18 cellular contexts compared by ENCODE assay signal in the genomic region with DNA sequence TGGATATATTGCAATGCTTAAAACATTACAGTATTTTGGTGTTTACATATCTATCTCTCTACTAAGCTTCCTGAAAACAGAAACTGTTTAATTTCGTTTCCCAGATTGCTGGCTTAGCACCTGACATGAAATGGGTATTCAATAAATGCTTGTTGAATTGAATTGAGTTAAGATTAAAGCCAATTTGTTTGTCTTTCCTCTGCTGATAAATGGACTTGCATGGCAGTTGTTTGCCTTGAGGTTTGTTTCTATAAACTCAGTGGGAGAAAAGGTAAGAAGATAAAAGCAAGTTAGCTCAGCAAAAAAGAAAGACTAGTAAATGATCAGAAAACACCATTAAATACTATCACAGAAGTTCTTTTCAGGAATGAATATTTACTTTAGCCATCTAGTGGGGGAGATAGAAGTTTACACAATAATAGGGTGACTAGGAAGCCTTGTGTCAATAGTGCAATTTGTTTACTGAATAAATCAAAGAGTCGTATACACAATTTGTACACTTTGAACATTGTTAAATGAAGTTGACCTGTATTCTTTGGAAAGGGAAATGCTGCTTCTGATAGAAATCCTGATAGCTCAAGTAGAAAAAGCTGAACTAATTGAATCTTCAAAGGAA.
DNase-seq lines count a peak whose midpoint lies in the region; ATAC-seq, FAIRE-seq and TF ChIP-seq lines count a peak whose summit lies in the region.
"Had no signal": no experiment of that assay in that cellular context is flagged by ENCODE, and none has a peak within 500 bp of the region (broad histone marks: within the 10 kb centered on the region; RNA-seq: fewer than 3 reads in every experiment).

No MANE protein-coding gene starts in this region.

- no peak overlapping the region for H3K27ac ChIP-seq in HepG2 (ENCODE audit: extremely low read length, insufficient read depth, low read length)
- H3K27ac ChIP-seq: PC-9, RWPE1 had no signal

- H3K9me3 Mint-ChIP-seq in WTC11: no peaks in the 10 kb centered on the region
- no peaks in the 10 kb centered on the region for H3K9me3 Mint-ChIP-seq in stimulated activated effector memory CD8-positive, alpha-beta T cell treated with anti-CD3 and anti-CD28 coated beads, Interleukin-12 subunit alpha, Interleukin-12 subunit beta, amount 100 ng/mL, for 72 hours

- TF ChIP-seq EP300 in HepG2 (IDR thresholded peaks at IDR 0.05; ENCODE audit: low read depth in 2 of 2, low read length in 2 of 2) (no peak), HepG2 (CRISPR knock-in tag; IDR thresholded peaks at IDR 0.05; ENCODE audit: borderline replicate concordance) (no peak)

- H3K4me1 ChIP-seq in endocrine pancreas (ENCODE audit: control insufficient read depth, insufficient read depth, low read length) (peaks cover 8% of the 10 kb centered on the region), HepG2 (ENCODE audit: insufficient read depth, low read length) (no peaks in the 10 kb centered on the region)

- H4K20me1 ChIP-seq in HepG2 (ENCODE audit: insufficient read depth, low read length): no peaks in the 10 kb centered on the region

- CTCF ChIA-PET in HepG2 (lab: Yijun Ruan, JAX; ENCODE audit: low intra/inter-chr PET ratio, low total read pairs) (no interaction called here), WTC11 (lab: Charles Lee) (no interaction called here)

- no peaks in the 10 kb centered on the region for H3K27me3 Mint-ChIP-seq in WTC11 (ENCODE audit: low read depth)
- H3K27me3 Mint-ChIP-seq: CD4-positive, alpha-beta memory T cell had no signal

- intact Hi-C loops in HepG2 (cut with micrococcal nuclease; ENCODE audit: unreplicated experiment) (no loop called here), Right ventricle myocardium superior (cut with DNase I) (no loop called here)

- no peak for TF ChIP-seq CTCF in HepG2 (CRISPR knock-in tag; IDR thresholded peaks at IDR 0.05)
- TF ChIP-seq CTCF in WTC11 (IDR thresholded peaks at IDR 0.05): no peak

- no peak overlapping the region for H3K4me3 Mint-ChIP-seq in WTC11
- no peak overlapping the region for H3K4me3 Mint-ChIP-seq in stimulated activated effector memory CD8-positive, alpha-beta T cell treated with anti-CD3 and anti-CD28 coated beads, Interleukin-12 subunit alpha, Interleukin-12 subunit beta, amount 100 ng/mL, for 72 hours
- H3K4me3 Mint-ChIP-seq: CD4-positive, alpha-beta memory T cell had no signal

- peaks cover 6% of the 10 kb centered on the region for H3K4me1 Mint-ChIP-seq in WTC11
- H3K4me1 Mint-ChIP-seq in stimulated activated effector memory CD8-positive, alpha-beta T cell treated with anti-CD3 and anti-CD28 coated beads, Interleukin-12 subunit alpha, Interleukin-12 subunit beta, amount 100 ng/mL, for 72 hours: no peaks in the 10 kb centered on the region
- H3K4me1 Mint-ChIP-seq: CD4-positive, alpha-beta memory T cell had no signal

- H3K27me3 ChIP-seq in endocrine pancreas (ENCODE audit: control insufficient read depth, insufficient read depth, low read length): no peaks in the 10 kb centered on the region
- no peaks in the 10 kb centered on the region for H3K27me3 ChIP-seq in HepG2 (ENCODE audit: control insufficient read depth in 1 of 2, insufficient read depth in 2 of 2, low read length in 2 of 2)

- no peaks in the 10 kb centered on the region for H3K36me3 Mint-ChIP-seq in WTC11
- no peaks in the 10 kb centered on the region for H3K36me3 Mint-ChIP-seq in stimulated activated effector memory CD8-positive, alpha-beta T cell treated with anti-CD3 and anti-CD28 coated beads, Interleukin-12 subunit alpha, Interleukin-12 subunit beta, amount 100 ng/mL, for 72 hours
- H3K36me3 Mint-ChIP-seq: CD4-positive, alpha-beta memory T cell had no signal

- POLR2A ChIA-PET in HepG2 (lab: Yijun Ruan, JAX): no interaction called here
- POLR2A ChIA-PET in WTC11 (lab: Charles Lee): no interaction called here

- no peak for TF ChIP-seq RAD21 in HepG2 (CRISPR knock-in tag; IDR thresholded peaks at IDR 0.05)

- no peak for ATAC-seq in HepG2
- ATAC-seq in Right ventricle myocardium superior (ENCODE audit: poor library complexity): no peak
- ATAC-seq in WTC11: no peak
- ATAC-seq in stimulated activated effector memory CD8-positive, alpha-beta T cell treated with anti-CD3 and anti-CD28 coated beads, Interleukin-12 subunit alpha, Interleukin-12 subunit beta, amount 100 ng/mL, for 72 hours: no peak

- in situ Hi-C loops in HepG2 (cut with HindIII; ENCODE audit: extremely low pct_ligation_motif_present, low pct_unique_long_range_greater_than_20kb): no loop called here

- H3K79me2 ChIP-seq in HepG2 (ENCODE audit: insufficient read depth, low read length): no peaks in the 10 kb centered on the region

- TF ChIP-seq POLR2A in HepG2 (IDR thresholded peaks at IDR 0.05; ENCODE audit: insufficient read depth in 1 of 2, low read depth in 2 of 2, low read length in 2 of 2): no peak

- H3K27ac Mint-ChIP-seq in WTC11: no peak overlapping the region
- H3K27ac Mint-ChIP-seq in stimulated activated effector memory CD8-positive, alpha-beta T cell treated with anti-CD3 and anti-CD28 coated beads, Interleukin-12 subunit alpha, Interleukin-12 subunit beta, amount 100 ng/mL, for 72 hours: no peak overlapping the region
- H3K27ac Mint-ChIP-seq: CD4-positive, alpha-beta memory T cell had no signal

- H3K4me2 ChIP-seq in HepG2 (ENCODE audit: low read depth, low read length): no peak overlapping the region
- H3K4me2 ChIP-seq: PC-9 had no signal

- no peak for FAIRE-seq in HepG2 (lab: Jason Lieb, UNC)
- FAIRE-seq: A204.1, H1 had no signal

- H3K4me3 ChIP-seq in endocrine pancreas (ENCODE audit: control insufficient read depth, insufficient read depth, low read length): peak overlapping the region; percentile 22
- H3K4me3 ChIP-seq in HepG2 (replicated peaks in 1 of 3; ENCODE audit: insufficient read depth in 1 of 3, low read depth in 2 of 3, low read length in 3 of 3): no peak overlapping the region
- H3K4me3 ChIP-seq: PC-9 had no signal

- WGBS in HepG2 (ENCODE audit: low lambda C conversion rate): 0% methylated on average over 2 of the region's 2 CpGs

- H2AFZ ChIP-seq in HepG2 (ENCODE audit: low read length): no peak overlapping the region
- H2AFZ ChIP-seq: PC-9 had no signal

- H3K36me3 ChIP-seq in endocrine pancreas (ENCODE audit: control insufficient read depth, insufficient read depth, low read length) (no peaks in the 10 kb centered on the region), HepG2 (replicated peaks in 1 of 2; ENCODE audit: control insufficient read depth in 1 of 2, insufficient read depth in 2 of 2, low read length in 2 of 2) (no peaks in the 10 kb centered on the region)

- DNase-seq in NCI-H2171 treated with DMSO at 0.1 percent for 48 hours (lab: John Stamatoyannopoulos, UW) (peak; percentile 13), NCI-H2171 (lab: John Stamatoyannopoulos, UW) (no peak), HepG2 (ENCODE audit: low spot score) (peak; percentile 27), Right ventricle myocardium superior (no peak), SW 1271 (lab: John Stamatoyannopoulos, UW) (no peak), WTC11 (ENCODE audit: low spot score) (no peak)
- no peak for DNase-seq in stimulated activated effector memory CD8-positive, alpha-beta T cell treated with anti-CD3 and anti-CD28 coated beads, Interleukin-12 subunit alpha, Interleukin-12 subunit beta, amount 100 ng/mL, for 72 hours (ENCODE audit: low spot score in 2 of 2)
- DNase-seq: CD4-positive, alpha-beta memory T cell; DMS79 treated with DMSO at 0.1 percent for 48 hours; NCI-H1105; NCI-H2081 treated with DMSO at 0.1 percent for 48 hours; NCI-H510A; NCI-H82; PC-9 had no signal

- BruUV-seq in HepG2 (replicated peaks; lab: Mats Ljungman, UMichigan): no TSS peak

- H3K9me3 ChIP-seq in endocrine pancreas (ENCODE audit: control insufficient read depth, low read length) (no peaks in the 10 kb centered on the region), HepG2 (ENCODE audit: low read length) (no peaks in the 10 kb centered on the region)

- H3K9ac ChIP-seq in endocrine pancreas (ENCODE audit: control insufficient read depth, insufficient read depth, low read length) (no peak overlapping the region), HepG2 (ENCODE audit: insufficient read depth, low read depth, low read length) (no peak overlapping the region)

TF ChIP-seq in HepG2, 621 proteins besides CTCF, POLR2A, EP300 and RAD21 (continues in another document):
- TF ChIP-seq, protein P1, sequence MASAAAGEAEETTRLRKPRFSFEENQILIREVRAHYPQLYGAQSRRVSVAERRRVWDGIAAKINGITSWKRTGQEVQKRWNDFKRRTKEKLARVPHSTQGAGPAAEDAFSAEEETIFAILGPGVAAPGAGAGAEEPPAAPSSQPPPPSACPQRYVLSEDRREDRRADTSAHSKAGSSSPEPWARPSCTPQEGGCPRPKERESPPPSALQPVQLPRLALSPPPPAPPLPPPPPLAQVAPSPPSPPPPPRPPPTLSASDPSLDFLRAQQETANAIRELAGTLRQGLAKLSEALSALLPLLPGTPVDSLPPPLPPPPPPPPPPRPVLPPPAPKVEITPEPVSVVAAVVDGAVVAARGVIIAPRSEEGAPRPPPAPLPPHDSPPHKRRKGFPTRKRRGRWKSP (CRISPR knock-in tag; IDR thresholded peaks at IDR 0.05): no peak
- no peak for TF ChIP-seq KLF11 (CRISPR knock-in tag; IDR thresholded peaks at IDR 0.05)
- peak; percentile 90 for TF ChIP-seq BCL6 (CRISPR knock-in tag; IDR thresholded peaks at IDR 0.05)
- TF ChIP-seq PRPF4 (IDR thresholded peaks at IDR 0.05; ENCODE audit: low read depth, low read length, poor library complexity, severe bottlenecking): no peak

TF ChIP-seq in WTC11, 78 proteins besides CTCF, POLR2A, EP300 and RAD21 (continues in another document):
- TF ChIP-seq ZNF317 (CRISPR knock-in tag; IDR thresholded peaks at IDR 0.05; ENCODE audit: borderline replicate concordance, low read depth): no peak

Comparison
In these comparisons a context has a peak if more than half of its experiments do, and no peak if none do; other contexts are left out.
1. DNase-seq: peak in NCI-H2171 treated with DMSO at 0.1 percent for 48 hours (single experiment) and HepG2 (single experiment); none in NCI-H2171 (single experiment), Right ventricle myocardium superior (single experiment), SW 1271 (0 of 2), WTC11 (single experiment) and stimulated activated effector memory CD8-positive, alpha-beta T cell treated with anti-CD3 and anti-CD28 coated beads, Interleukin-12 subunit alpha, Interleukin-12 subunit beta, amount 100 ng/mL, for 72 hours (0 of 2).